Comparison of ENCODE assay signal across 27 cellular contexts in the genomic region with DNA sequence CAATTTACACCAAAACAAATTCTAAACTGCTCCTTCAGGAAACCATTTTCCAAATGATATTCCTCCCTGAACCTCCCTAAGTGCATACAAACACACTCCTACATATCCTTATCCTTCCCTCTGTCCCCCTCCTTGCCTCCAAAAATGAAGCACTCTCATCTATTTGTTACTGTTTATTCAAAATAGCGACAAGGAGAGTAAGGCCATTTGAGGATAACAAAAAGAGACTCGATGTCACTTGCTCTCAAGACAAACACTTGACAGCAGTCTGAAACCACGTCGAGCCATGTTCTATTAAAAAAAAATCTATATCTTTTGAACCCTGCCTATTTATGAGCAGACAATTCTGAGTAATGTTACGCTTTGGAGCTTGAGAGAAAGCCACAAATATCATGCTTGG.
"Had no signal": no experiment of that assay in that cellular context is flagged by ENCODE, and none has a peak within 500 bp of the region (broad histone marks: within the 10 kb centered on the region; RNA-seq: fewer than 3 reads in every experiment).

No MANE protein-coding gene starts in this region.

- H3K4me1 ChIP-seq: uterus had no signal

- H3K36me3 ChIP-seq: gastroesophageal sphincter, uterus had no signal

- H3K4me3 ChIP-seq: gastroesophageal sphincter, hepatocyte, smooth muscle cell, uterus had no signal

- DNase-seq: activated CD4-positive, alpha-beta memory T cell treated with anti-CD3 and anti-CD28 coated beads, Interleukin-2, amount 10 ng/mL, durations not matched to agents 7 days and 5 days; activated CD4-positive, alpha-beta T cell treated with anti-CD3 and anti-CD28 coated beads for 1 hour; activated CD4-positive, alpha-beta T cell treated with anti-CD3 and anti-CD28 coated beads, Interleukin-2, amount 10 ng/mL, durations not matched to agents 7 days and 5 days; activated naive CD4-positive, alpha-beta T cell; activated T-cell treated with anti-CD3 and anti-CD28 coated beads, Interleukin-2, amount 50 U/mL, for 48 hours; anterior cingulate cortex; effector CD8-positive, alpha-beta T cell; left cardiac atrium; naive B cell; retina; stimulated activated CD4-positive, alpha-beta T cell treated with anti-CD3 and anti-CD28 coated beads, Interleukin-1b, Interleukin-23, amount 100 ng/mL, for 48 hours; stimulated activated CD4-positive, alpha-beta T cell treated with anti-CD3 and anti-CD28 coated beads, Interleukin-4, amount 100 ng/mL, for 4 hours; stimulated activated CD8-positive, alpha-beta memory T cell treated with anti-CD3 and anti-CD28 coated beads, Interleukin-4, amount 100 ng/mL, for 48 hours; stimulated activated naive CD8-positive, alpha-beta T cell treated with anti-CD3 and anti-CD28 coated beads, Interleukin-15, amount 100 ng/mL, for 72 hours; substantia nigra; T-helper 2 cell; uterus had no signal

- H3K27me3 Mint-ChIP-seq: activated CD4-positive, alpha-beta memory T cell treated with anti-CD3 and anti-CD28 coated beads, Interleukin-2, amount 10 ng/mL, durations not matched to agents 7 days and 5 days; activated CD4-positive, alpha-beta T cell treated with anti-CD3 and anti-CD28 coated beads, Interleukin-2, amount 10 ng/mL, durations not matched to agents 7 days and 5 days; naive B cell; progenitor cell of endocrine pancreas; stimulated activated memory B cell treated with anti-CD40 and anti-IgM and Interleukin-4, amounts not matched to agents 10 μg/mL and 1 μg/mL and 100 μg/mL, for 72 hours; stimulated activated naive CD8-positive, alpha-beta T cell treated with anti-CD3 and anti-CD28 coated beads, Interleukin-15, amount 100 ng/mL, for 72 hours had no signal

- H3K27ac ChIP-seq: hepatocyte, uterus had no signal

- H3K4me1 Mint-ChIP-seq: activated CD4-positive, alpha-beta memory T cell treated with anti-CD3 and anti-CD28 coated beads, Interleukin-2, amount 10 ng/mL, durations not matched to agents 7 days and 5 days; activated CD4-positive, alpha-beta T cell treated with anti-CD3 and anti-CD28 coated beads, Interleukin-2, amount 10 ng/mL, durations not matched to agents 7 days and 5 days; naive B cell; stimulated activated memory B cell treated with anti-CD40 and anti-IgM and Interleukin-4, amounts not matched to agents 10 μg/mL and 1 μg/mL and 100 μg/mL, for 72 hours; stimulated activated naive CD8-positive, alpha-beta T cell treated with anti-CD3 and anti-CD28 coated beads, Interleukin-15, amount 100 ng/mL, for 72 hours had no signal

- H3K27ac Mint-ChIP-seq: activated CD4-positive, alpha-beta memory T cell treated with anti-CD3 and anti-CD28 coated beads, Interleukin-2, amount 10 ng/mL, durations not matched to agents 7 days and 5 days; activated CD4-positive, alpha-beta T cell treated with anti-CD3 and anti-CD28 coated beads, Interleukin-2, amount 10 ng/mL, durations not matched to agents 7 days and 5 days; activated naive CD4-positive, alpha-beta T cell treated with anti-CD3 and anti-CD28 coated beads, Interleukin-2, amount 50 U/mL, for 72 hours; activated T-helper 2 cell treated with anti-CD3 and anti-CD28 coated beads, Interferon-gamma antibody, Interleukin-2, Interleukin-4, amounts not matched to agents 10 μg/mL and 5 μg/mL and 100 μg/mL, durations not matched to agents 14 hours and 24 hours and 36 hours; mesothelial cell of epicardium; naive B cell; progenitor cell of endocrine pancreas; stimulated activated memory B cell treated with anti-CD40 and anti-IgM and Interleukin-4, amounts not matched to agents 10 μg/mL and 1 μg/mL and 100 μg/mL, for 72 hours; type B pancreatic cell had no signal

- H3K36me3 Mint-ChIP-seq: activated naive CD4-positive, alpha-beta T cell treated with anti-CD3 and anti-CD28 coated beads, Interleukin-2, amount 50 U/mL, for 72 hours; mesothelial cell of epicardium; naive B cell; stimulated activated memory B cell treated with anti-CD40 and anti-IgM and Interleukin-4, amounts not matched to agents 10 μg/mL and 1 μg/mL and 100 μg/mL, for 72 hours; type B pancreatic cell had no signal

- H3K27me3 ChIP-seq: gastroesophageal sphincter, hepatocyte, uterus had no signal

- H3K9me3 ChIP-seq: gastroesophageal sphincter, uterus had no signal

- H3K4me3 Mint-ChIP-seq: activated CD4-positive, alpha-beta memory T cell treated with anti-CD3 and anti-CD28 coated beads, Interleukin-2, amount 10 ng/mL, durations not matched to agents 7 days and 5 days; activated CD4-positive, alpha-beta T cell treated with anti-CD3 and anti-CD28 coated beads, Interleukin-2, amount 10 ng/mL, durations not matched to agents 7 days and 5 days; mesothelial cell of epicardium; naive B cell; stimulated activated memory B cell treated with anti-CD40 and anti-IgM and Interleukin-4, amounts not matched to agents 10 μg/mL and 1 μg/mL and 100 μg/mL, for 72 hours; stimulated activated naive CD8-positive, alpha-beta T cell treated with anti-CD3 and anti-CD28 coated beads, Interleukin-15, amount 100 ng/mL, for 72 hours; type B pancreatic cell; WTC11 had no signal

- H3K9me3 Mint-ChIP-seq: activated CD4-positive, alpha-beta memory T cell treated with anti-CD3 and anti-CD28 coated beads, Interleukin-2, amount 10 ng/mL, durations not matched to agents 7 days and 5 days; activated CD4-positive, alpha-beta T cell treated with anti-CD3 and anti-CD28 coated beads, Interleukin-2, amount 10 ng/mL, durations not matched to agents 7 days and 5 days; activated T-helper 2 cell treated with anti-CD3 and anti-CD28 coated beads, Interferon-gamma antibody, Interleukin-2, Interleukin-4, amounts not matched to agents 10 μg/mL and 5 μg/mL and 100 μg/mL, durations not matched to agents 14 hours and 24 hours and 36 hours; mesothelial cell of epicardium; naive B cell; stimulated activated memory B cell treated with anti-CD40 and anti-IgM and Interleukin-4, amounts not matched to agents 10 μg/mL and 1 μg/mL and 100 μg/mL, for 72 hours; stimulated activated naive CD8-positive, alpha-beta T cell treated with anti-CD3 and anti-CD28 coated beads, Interleukin-15, amount 100 ng/mL, for 72 hours; type B pancreatic cell had no signal
